In genomic region chr17:57953219-57953618, GRCh38 we compare ENCODE assay signal across 12 cellular contexts. TPM values are rescaled to one million over a fixed set of nuclear protein-coding genes. Genes with fewer than 3 reads are reported as not detected.
A peak's percentile ranks its signal among the peaks of the same experiment; 100 is the strongest.
DNase-seq lines count a peak whose midpoint lies in the region; ATAC-seq and TF ChIP-seq lines count a peak whose summit lies in the region.
"Had no signal": no experiment of that assay in that cellular context is flagged by ENCODE, and none has a peak within 500 bp of the region (broad histone marks: within the 10 kb centered on the region; RNA-seq: fewer than 3 reads in every experiment).

No MANE protein-coding gene starts in this region.

- H3K9me3 Mint-ChIP-seq in chondrocyte (ENCODE audit: low read depth) = no peaks in the 10 kb centered on the region
- H3K9me3 Mint-ChIP-seq in naive thymus-derived CD4-positive, alpha-beta T cell = no peaks in the 10 kb centered on the region
- no peaks in the 10 kb centered on the region for H3K9me3 Mint-ChIP-seq in activated CD4-positive, alpha-beta memory T cell treated with anti-CD3 and anti-CD28 coated beads, Interleukin-2, amount 10 ng/mL, durations not matched to agents 7 days and 5 days
- H3K9me3 Mint-ChIP-seq: central memory CD8-positive, alpha-beta T cell; naive B cell had no signal

- H3K9me2 ChIP-seq in PC-3 (replicated peaks; ENCODE audit: low read length) = no peaks in the 10 kb centered on the region

- TF ChIP-seq CTCF in PC-3 (conservative IDR thresholded peaks at IDR 0.05; ENCODE audit: low read depth, low read length) (no peak), chondrocyte (IDR thresholded peaks at IDR 0.05) (no peak), thoracic aorta (IDR thresholded peaks at IDR 0.05) (no peak)

- H3K9me3 ChIP-seq in PC-3 (ENCODE audit: low read length) (no peaks in the 10 kb centered on the region), thoracic aorta (no peaks in the 10 kb centered on the region)
- no peaks in the 10 kb centered on the region for H3K9me3 ChIP-seq in naive thymus-derived CD4-positive, alpha-beta T cell (ENCODE audit: control insufficient read depth in 2 of 3, low read length in 3 of 3)

- H3K27ac Mint-ChIP-seq in chondrocyte (ENCODE audit: unreplicated experiment) = peak overlapping the region; percentile 80
- no peak overlapping the region for H3K27ac Mint-ChIP-seq in naive thymus-derived CD4-positive, alpha-beta T cell
- no peak overlapping the region for H3K27ac Mint-ChIP-seq in activated CD4-positive, alpha-beta memory T cell treated with anti-CD3 and anti-CD28 coated beads, Interleukin-2, amount 10 ng/mL, durations not matched to agents 7 days and 5 days

- peak overlapping the region; percentile 72 for H3K4me2 ChIP-seq in PC-3 (ENCODE audit: low read length)

- H3K36me3 ChIP-seq in PC-3 (ENCODE audit: low read depth, low read length) (no peaks in the 10 kb centered on the region), thoracic aorta (no peaks in the 10 kb centered on the region)
- no peaks in the 10 kb centered on the region for H3K36me3 ChIP-seq in naive thymus-derived CD4-positive, alpha-beta T cell (ENCODE audit: control insufficient read depth in 2 of 3, insufficient read depth in 3 of 3, low read length in 3 of 3)

- H3K4me1 ChIP-seq in PC-3 (ENCODE audit: insufficient read depth, low read length) (peaks cover 65% of the 10 kb centered on the region), thoracic aorta (ENCODE audit: control insufficient read depth in 1 of 2, low read depth in 2 of 2) (peaks cover 27 to 67% of the 10 kb centered on the region in 2 donors)
- H3K4me1 ChIP-seq in naive thymus-derived CD4-positive, alpha-beta T cell (ENCODE audit: control insufficient read depth in 2 of 2, insufficient read depth in 2 of 2, low read length in 2 of 2) = peaks cover 14% of the 10 kb centered on the region in 2 donors

- no peaks in the 10 kb centered on the region for H4K20me1 ChIP-seq in PC-3 (ENCODE audit: low read length)

- DNase-seq in PC-3 = no peak
- no peak for DNase-seq in chondrocyte (ENCODE audit: low spot score)
- no peak for DNase-seq in naive thymus-derived CD4-positive, alpha-beta T cell
- DNase-seq in thoracic aorta (ENCODE audit: low spot score) = no peak
- no peak for DNase-seq in NAMALWA (ENCODE audit: low spot score)
- DNase-seq in mucosa of gallbladder (ENCODE audit: low spot score) = no peak
- no peak for DNase-seq in activated CD4-positive, alpha-beta memory T cell treated with anti-CD3 and anti-CD28 coated beads, Interleukin-2, amount 10 ng/mL, durations not matched to agents 7 days and 5 days
- DNase-seq in activated CD8-positive, alpha-beta memory T cell treated with anti-CD3 and anti-CD28 coated beads, Interleukin-2, amount 50 U/mL, for 48 hours = no peak
- DNase-seq: naive B cell; NCI-H2029; stimulated activated CD4-positive, alpha-beta T cell treated with anti-CD3 and anti-CD28 coated beads, Interleukin-4, amount 100 ng/mL, for 24 hours had no signal

- H3F3A ChIP-seq in PC-3 (ENCODE audit: low read length, unreplicated experiment) = peaks cover 13% of the 10 kb centered on the region

- no peaks in the 10 kb centered on the region for H3K36me3 Mint-ChIP-seq in chondrocyte (ENCODE audit: low read depth)
- H3K36me3 Mint-ChIP-seq in naive thymus-derived CD4-positive, alpha-beta T cell = no peaks in the 10 kb centered on the region
- no peaks in the 10 kb centered on the region for H3K36me3 Mint-ChIP-seq in activated CD4-positive, alpha-beta memory T cell treated with anti-CD3 and anti-CD28 coated beads, Interleukin-2, amount 10 ng/mL, durations not matched to agents 7 days and 5 days (ENCODE audit: low read depth)
- H3K36me3 Mint-ChIP-seq: naive B cell had no signal

- H3K27me3 ChIP-seq in PC-3 (ENCODE audit: low read length) = no peaks in the 10 kb centered on the region
- no peaks in the 10 kb centered on the region for H3K27me3 ChIP-seq in naive thymus-derived CD4-positive, alpha-beta T cell (ENCODE audit: control insufficient read depth in 2 of 2, insufficient read depth in 2 of 2, low read length in 2 of 2)
- H3K27me3 ChIP-seq in thoracic aorta (replicated peaks; ENCODE audit: insufficient read depth) = no peaks in the 10 kb centered on the region

- no peak overlapping the region for H2AFZ ChIP-seq in PC-3 (ENCODE audit: low read length)

- no peak overlapping the region; the same call in 1 of the 2 replicates for H3K4me3 ChIP-seq in PC-3 (ENCODE audit: low read length)
- H3K4me3 ChIP-seq in naive thymus-derived CD4-positive, alpha-beta T cell (ENCODE audit: low read length) = no peak overlapping the region
- H3K4me3 ChIP-seq in thoracic aorta = no peak overlapping the region

- POLR2A ChIA-PET in PC-3 (lab: Charles Lee; ENCODE audit: unreplicated experiment) = interaction anchor here (0.6 kb wide), 1 partner anchor 54 kb away, joined by 3 read pairs; no protein-coding TSS in a partner anchor
- POLR2A ChIA-PET in naive thymus-derived CD4-positive, alpha-beta T cell (lab: Charles Lee) = interaction anchor here (1.9 to 2.2 kb wide), 2 partner anchors 37 to 47 kb away, joined by 4 to 7 read pairs; no protein-coding TSS in a partner anchor
- POLR2A ChIA-PET in activated CD4-positive, alpha-beta memory T cell treated with anti-CD3 and anti-CD28 coated beads, Interleukin-2, amount 10 ng/mL, durations not matched to agents 7 days and 5 days (lab: Charles Lee) = interaction anchor here (1.2 to 1.8 kb wide), 4 partner anchors 46 to 391 kb away, joined by 3 to 5 read pairs (median 4); partner anchors contain the start of gene SRSF1

- intact Hi-C loops in PC-3 (cut with micrococcal nuclease) = no loop called here
- intact Hi-C loops in naive thymus-derived CD4-positive, alpha-beta T cell (cut with micrococcal nuclease) = no loop called here

- no peaks in the 10 kb centered on the region for H3K27me3 Mint-ChIP-seq in chondrocyte (ENCODE audit: low read depth)
- H3K27me3 Mint-ChIP-seq in naive thymus-derived CD4-positive, alpha-beta T cell = peaks cover 0 to 48% (median 9%) of the 10 kb centered on the region in 5 donors
- peaks cover 48% of the 10 kb centered on the region for H3K27me3 Mint-ChIP-seq in activated CD4-positive, alpha-beta memory T cell treated with anti-CD3 and anti-CD28 coated beads, Interleukin-2, amount 10 ng/mL, durations not matched to agents 7 days and 5 days

- ATAC-seq in PC-3 (no peak), thoracic aorta (ENCODE audit: insufficient number of reproducible peaks, low FRiP score, low read depth) (no peak)
- no peak for ATAC-seq in naive thymus-derived CD4-positive, alpha-beta T cell

- no peak overlapping the region for H3K9ac ChIP-seq in PC-3 (ENCODE audit: low read length)

- peaks cover 57% of the 10 kb centered on the region for H3K79me2 ChIP-seq in PC-3 (ENCODE audit: low read length)

- H3K4me3 Mint-ChIP-seq in chondrocyte (ENCODE audit: unreplicated experiment) = no peak overlapping the region
- peak overlapping the region in 9 of 10 donors; percentile 42 to 86 (median 71) for H3K4me3 Mint-ChIP-seq in naive thymus-derived CD4-positive, alpha-beta T cell
- no peak overlapping the region for H3K4me3 Mint-ChIP-seq in activated CD4-positive, alpha-beta memory T cell treated with anti-CD3 and anti-CD28 coated beads, Interleukin-2, amount 10 ng/mL, durations not matched to agents 7 days and 5 days

- BruUV-seq in PC-3 (replicated peaks; lab: Mats Ljungman, UMichigan) = no TSS peak

- peaks cover 65% of the 10 kb centered on the region for H3K4me1 Mint-ChIP-seq in chondrocyte (ENCODE audit: low read depth)
- peaks cover 16 to 52% (median 40%) of the 10 kb centered on the region in 7 donors for H3K4me1 Mint-ChIP-seq in naive thymus-derived CD4-positive, alpha-beta T cell
- H3K4me1 Mint-ChIP-seq in activated CD4-positive, alpha-beta memory T cell treated with anti-CD3 and anti-CD28 coated beads, Interleukin-2, amount 10 ng/mL, durations not matched to agents 7 days and 5 days = peaks cover 55% of the 10 kb centered on the region

- H3K27ac ChIP-seq in PC-3 (ENCODE audit: low read length) = no peak overlapping the region
- H3K27ac ChIP-seq in naive thymus-derived CD4-positive, alpha-beta T cell (ENCODE audit: low read depth, low read length) = no peak overlapping the region
- H3K27ac ChIP-seq in thoracic aorta = peak overlapping the region; percentile 95 to 96

- CTCF ChIA-PET in PC-3 (lab: Charles Lee) = interaction anchor here (0.6 kb wide), 1 partner anchor 48 kb away, joined by 3 read pairs; no protein-coding TSS in a partner anchor
- CTCF ChIA-PET in naive thymus-derived CD4-positive, alpha-beta T cell (lab: Charles Lee) = interaction anchor here (0.7 kb wide), 1 partner anchor 33 kb away, joined by 3 read pairs; no protein-coding TSS in a partner anchor
- CTCF ChIA-PET in activated CD4-positive, alpha-beta memory T cell treated with anti-CD3 and anti-CD28 coated beads, Interleukin-2, amount 10 ng/mL, durations not matched to agents 7 days and 5 days (lab: Charles Lee) = interaction anchor here (0.7 to 1.0 kb wide), 2 partner anchors 26 to 217 kb away, joined by 3 to 4 read pairs; no protein-coding TSS in a partner anchor

RNA-seq across cellular contexts. Expression of gene CUEDC1, which starts 2.0 kb away (rescaled TPM):
- total RNA-seq in PC-3 (2014; rRNA removed) (31.6 and 53.4 TPM in 2 replicates), chondrocyte (32.9 to 47.7 TPM (median 41.9 TPM) in 3 replicates), thoracic aorta (10 to 100 TPM; 32.7 to 93.1 TPM), mucosa of gallbladder (36.9 TPM)
- 1 to 10 TPM in 3 of 5 experiments, under 1 TPM in 2; 0.10 to 7.7 (median 1.0) TPM for total RNA-seq in naive thymus-derived CD4-positive, alpha-beta T cell
- not detected for polyA plus RNA-seq in naive thymus-derived CD4-positive, alpha-beta T cell
- total RNA-seq in activated CD4-positive, alpha-beta memory T cell treated with anti-CD3 and anti-CD28 coated beads, Interleukin-2, amount 10 ng/mL, durations not matched to agents 7 days and 5 days = under 1 TPM in 1 of 2 experiments, not detected in 1; 0.25 TPM

RNA-seq across cellular contexts. Expression of gene VEZF1, which starts 34.8 kb away (rescaled TPM):
- total RNA-seq in PC-3 (2014; rRNA removed) (70.1 and 78.1 TPM in 2 replicates), chondrocyte (26.6 to 43.6 TPM (median 39.6 TPM) in 3 replicates), thoracic aorta (10 to 100 TPM; 68.4 to 75.5 TPM), mucosa of gallbladder (64.9 TPM)
- 10 to 100 TPM; 43.2 to 81.9 (median 46.3) TPM for total RNA-seq in naive thymus-derived CD4-positive, alpha-beta T cell
- 10 to 100 TPM; 47.6 to 51.2 TPM for polyA plus RNA-seq in naive thymus-derived CD4-positive, alpha-beta T cell
- total RNA-seq in activated CD4-positive, alpha-beta memory T cell treated with anti-CD3 and anti-CD28 coated beads, Interleukin-2, amount 10 ng/mL, durations not matched to agents 7 days and 5 days = 10 to 100 TPM; 44.6 to 46.6 TPM

RNA-seq across cellular contexts. Expression of gene SRSF1, which starts 53.8 kb away (rescaled TPM):
- total RNA-seq in PC-3 (2014; rRNA removed) (325 and 342 TPM in 2 replicates), chondrocyte (115 to 161 TPM (median 119 TPM) in 3 replicates), thoracic aorta (100 to 1,000 TPM; 132 to 220 TPM), mucosa of gallbladder (187 TPM)
- 100 to 1,000 TPM; 115 to 362 (median 249) TPM for total RNA-seq in naive thymus-derived CD4-positive, alpha-beta T cell
- polyA plus RNA-seq in naive thymus-derived CD4-positive, alpha-beta T cell = 10 to 100 TPM; 48.7 to 49.3 TPM
- 100 to 1,000 TPM; 298 to 304 TPM for total RNA-seq in activated CD4-positive, alpha-beta memory T cell treated with anti-CD3 and anti-CD28 coated beads, Interleukin-2, amount 10 ng/mL, durations not matched to agents 7 days and 5 days

Comparison
In these comparisons a context has a peak if more than half of its experiments do, and no peak if none do; other contexts are left out.
1. H3K27ac ChIP-seq: peak in thoracic aorta (2 of 2); none in PC-3 (single experiment) and naive thymus-derived CD4-positive, alpha-beta T cell (single experiment).
2. H3K4me3 Mint-ChIP-seq: peak in naive thymus-derived CD4-positive, alpha-beta T cell (9 of 10); none in chondrocyte (single experiment) and activated CD4-positive, alpha-beta memory T cell treated with anti-CD3 and anti-CD28 coated beads, Interleukin-2, amount 10 ng/mL, durations not matched to agents 7 days and 5 days (single experiment).